ENCODE assay signal across 8 cellular contexts in the genomic region with DNA sequence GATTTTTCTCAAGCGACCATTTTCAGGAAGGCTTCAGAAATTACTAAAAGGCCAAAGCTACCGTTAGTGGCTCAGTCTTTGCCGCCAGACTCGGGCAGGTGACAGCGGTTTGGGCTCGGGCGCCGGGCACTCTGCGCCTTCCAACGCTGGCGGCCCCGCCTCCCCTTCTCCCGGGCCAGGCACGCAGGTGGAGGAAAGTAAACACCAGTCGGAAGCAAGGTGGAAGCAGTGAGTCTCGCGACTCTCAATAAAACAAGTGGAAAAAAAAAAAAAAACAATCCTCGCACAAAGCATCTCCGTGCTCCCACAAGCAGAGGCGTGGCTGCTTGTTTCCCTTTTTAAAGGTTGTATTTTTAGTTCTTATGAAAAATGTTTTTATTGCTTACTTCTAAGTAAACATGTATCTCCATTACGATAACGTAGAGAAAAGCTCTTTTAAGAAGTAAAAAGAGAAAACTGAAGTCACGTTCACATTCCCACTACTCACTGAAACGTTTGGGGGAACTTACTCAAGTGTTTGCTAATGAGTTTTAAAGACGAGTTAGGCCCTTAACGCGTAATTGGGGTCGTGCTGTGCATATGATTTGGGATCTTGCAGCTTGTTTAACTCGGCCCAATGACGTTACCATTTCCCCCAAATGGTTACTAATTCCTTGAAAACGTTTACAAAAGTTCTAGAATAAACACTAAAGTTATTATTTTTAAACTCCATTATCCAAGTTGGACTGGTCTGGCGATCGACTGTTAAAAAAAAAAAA. TPM values are rescaled to one million over a fixed set of nuclear protein-coding genes. Genes with fewer than 3 reads are reported as not detected.
DNase-seq lines count a peak whose midpoint lies in the region; ATAC-seq, FAIRE-seq and TF ChIP-seq lines count a peak whose summit lies in the region.

No MANE protein-coding gene starts in this region.

- peak overlapping the region; percentile 85 for H3K4me2 ChIP-seq in endothelial cell of umbilical vein (ENCODE audit: insufficient read depth, low read length)

- no peaks in the 10 kb centered on the region for H3K27me3 ChIP-seq in endothelial cell of umbilical vein (ENCODE audit: control insufficient read depth in 2 of 2, insufficient read depth in 2 of 2, low read length in 2 of 2)
- no peaks in the 10 kb centered on the region for H3K27me3 ChIP-seq in mucosa of rectum (ENCODE audit: control insufficient read depth in 2 of 2, insufficient read depth in 2 of 2, low read length in 2 of 2)
- H3K27me3 ChIP-seq in tibial artery, result peaks cover 0 to 14% of the 10 kb centered on the region in 2 donors

- no TSS peak for BruUV-seq in endothelial cell of umbilical vein (replicated peaks; lab: Mats Ljungman, UMichigan)

- CTCF ChIA-PET in endothelial cell of umbilical vein (lab: Charles Lee), result interaction anchor here (1.1 to 2.6 kb wide), 8 partner anchors 10 to 691 kb away, joined by 4 to 9 read pairs (median 4); no protein-coding TSS in a partner anchor

- H3K9me3 ChIP-seq in endothelial cell of umbilical vein (replicated peaks; ENCODE audit: control insufficient read depth, insufficient read depth, low read length), result no peaks in the 10 kb centered on the region
- no peaks in the 10 kb centered on the region for H3K9me3 ChIP-seq in mucosa of rectum (ENCODE audit: control insufficient read depth in 2 of 2, low read length in 2 of 2)
- no peaks in the 10 kb centered on the region for H3K9me3 ChIP-seq in tibial artery

- H4K20me1 ChIP-seq in endothelial cell of umbilical vein (replicated peaks; ENCODE audit: control insufficient read depth, extremely low read depth, insufficient read depth, low read length), result no peaks in the 10 kb centered on the region

- no peak for TF ChIP-seq POLR2A in endothelial cell of umbilical vein (IDR thresholded peaks at IDR 0.05; ENCODE audit: low read depth, low read length)

- POLR2A ChIA-PET in endothelial cell of umbilical vein (lab: Charles Lee), result interaction anchor here (0.9 to 1.6 kb wide), 5 partner anchors 22 to 93 kb away, joined by 3 to 7 read pairs (median 4); no protein-coding TSS in a partner anchor

- H2AFZ ChIP-seq in endothelial cell of umbilical vein (ENCODE audit: low read depth, low read length), result no peak overlapping the region

- TF ChIP-seq CTCF in GM12864 (IDR thresholded peaks at IDR 0.05; ENCODE audit: low read depth, low read length, missing control alignments) (no peak), endothelial cell of umbilical vein (IDR thresholded peaks at IDR 0.05; ENCODE audit: extremely low read depth in 1 of 2, insufficient read depth in 1 of 2, low read depth in 1 of 2, low read length in 2 of 2) (no peak), tibial artery (IDR thresholded peaks at IDR 0.05) (no peak)

- H3K36me3 ChIP-seq in endothelial cell of umbilical vein (ENCODE audit: control insufficient read depth in 2 of 2, extremely low read depth in 1 of 2, insufficient read depth in 2 of 2, low read length in 2 of 2) (no peaks in the 10 kb centered on the region), mucosa of rectum (ENCODE audit: control insufficient read depth in 2 of 2, insufficient read depth in 2 of 2, low read length in 2 of 2) (no peaks in the 10 kb centered on the region), tibial artery (no peaks in the 10 kb centered on the region)

- H3K4me3 ChIP-seq in GM12864 (ENCODE audit: low read depth, low read length), result peak overlapping the region; percentile 84
- peak overlapping the region; percentile 59 to 91 (median 80) for H3K4me3 ChIP-seq in endothelial cell of umbilical vein (replicated peaks in 1 of 3; ENCODE audit: insufficient read depth in 1 of 3, low read depth in 1 of 3, low read length in 3 of 3)
- peak overlapping the region; percentile 62 to 92 for H3K4me3 ChIP-seq in mucosa of rectum (ENCODE audit: low read length in 2 of 2)
- H3K4me3 ChIP-seq in tibial artery, result peak overlapping the region; percentile 53 to 55

- no peaks in the 10 kb centered on the region for H3K9me1 ChIP-seq in endothelial cell of umbilical vein (replicated peaks; ENCODE audit: control insufficient read depth, extremely low read depth, insufficient read depth, low read length)

- H3K9ac ChIP-seq in endothelial cell of umbilical vein (replicated peaks; ENCODE audit: extremely low read depth, insufficient read depth, low read length), result peak overlapping the region; percentile 88
- H3K9ac ChIP-seq in mucosa of rectum (ENCODE audit: low read depth in 1 of 2, low read length in 2 of 2), result peak overlapping the region; percentile 71 to 78

- peak; percentile 47 for FAIRE-seq in endothelial cell of umbilical vein (lab: Jason Lieb, UNC)

- H3K4me1 ChIP-seq in endothelial cell of umbilical vein (ENCODE audit: control insufficient read depth, extremely low read depth, insufficient read depth, low read length) (peaks cover 58% of the 10 kb centered on the region), mucosa of rectum (ENCODE audit: control insufficient read depth in 2 of 2, insufficient read depth in 2 of 2, low read length in 2 of 2) (peaks cover 10 to 36% of the 10 kb centered on the region in 2 donors), tibial artery (peaks cover 0 to 22% (median 13%) of the 10 kb centered on the region in 4 donors)

- intact Hi-C loops in endothelial cell of umbilical vein (cut with micrococcal nuclease) (loop anchor here (1.0 to 10.0 kb wide), 8 partner anchors 52 to 1160 kb away; a partner anchor contains a TSS), tibial artery (cut with DNase I; ENCODE audit: low total_unique reads) (no loop called here)

- H3K27ac ChIP-seq in endothelial cell of umbilical vein (ENCODE audit: insufficient read depth, low read depth, low read length) (peak overlapping the region; percentile 91), mucosa of rectum (ENCODE audit: low read depth in 2 of 2, low read length in 2 of 2) (peak overlapping the region; percentile 86 to 87), tibial artery (peak overlapping the region; percentile 30 to 36)

- dilution Hi-C loops in endothelial cell of umbilical vein (cut with MboI; ENCODE audit: extremely low pct_ligation_motif_present, low sequenced_read_pairs), result no loop called here

- peaks cover 50% of the 10 kb centered on the region for H3K79me2 ChIP-seq in endothelial cell of umbilical vein (ENCODE audit: control insufficient read depth, insufficient read depth, low read length)

- ATAC-seq in HG02610 (IDR thresholded peaks at IDR 0.05; ENCODE audit: unreplicated experiment) (no peak), GM19397 (IDR thresholded peaks at IDR 0.05; ENCODE audit: unreplicated experiment) (no peak)

- no peak for DNase-seq in GM12864 (ENCODE audit: low read depth)
- peak; percentile 74 for DNase-seq in NCI-H128 (lab: John Stamatoyannopoulos, UW; ENCODE audit: unreplicated experiment)
- peak; percentile 37 to 45 for DNase-seq in activated CD4-positive, alpha-beta T cell treated with anti-CD3 and anti-CD28 coated beads for 4 hours
- peak; percentile 72 for DNase-seq in endothelial cell of umbilical vein (ENCODE audit: low read depth, low spot score)
- no peak for DNase-seq in tibial artery

TF ChIP-seq in endothelial cell of umbilical vein, 7 proteins besides CTCF, POLR2A, EP300 and RAD21:
- TF ChIP-seq FOS (IDR thresholded peaks at IDR 0.05; ENCODE audit: borderline replicate concordance, insufficient read depth, low read length), result no peak
- TF ChIP-seq, protein P1, sequence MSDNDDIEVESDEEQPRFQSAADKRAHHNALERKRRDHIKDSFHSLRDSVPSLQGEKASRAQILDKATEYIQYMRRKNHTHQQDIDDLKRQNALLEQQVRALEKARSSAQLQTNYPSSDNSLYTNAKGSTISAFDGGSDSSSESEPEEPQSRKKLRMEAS (IDR thresholded peaks at IDR 0.05; ENCODE audit: insufficient read depth, insufficient read length), result no peak
- TF ChIP-seq POLR2AphosphoS5 (IDR thresholded peaks at IDR 0.05; ENCODE audit: insufficient read depth, low read depth, low read length), result no peak

RNA-seq across cellular contexts. Expression of a gene that starts 0.9 kb away (rescaled TPM):
- 91.6 and 93.7 TPM in 2 replicates for total RNA-seq in endothelial cell of umbilical vein
- polyA plus RNA-seq in endothelial cell of umbilical vein, result 53.9 and 68.4 TPM in 2 replicates
- 83.1 and 87.0 TPM in 2 replicates for polyA plus RNA-seq in endothelial cell of umbilical vein (2011; cell fraction: cytosol; rRNA removed)
- polyA plus RNA-seq in endothelial cell of umbilical vein (2011; cell fraction: nucleus; rRNA removed), result 105 and 109 TPM in 2 replicates
- 70.5 and 73.7 TPM in 2 replicates for polyA plus RNA-seq in endothelial cell of umbilical vein (2012)
- polyA minus RNA-seq in endothelial cell of umbilical vein, result 132 and 181 TPM in 2 replicates
- 34.2 TPM for polyA minus RNA-seq in endothelial cell of umbilical vein (2011; cell fraction: cytosol; rRNA and poly(A)+ RNA removed)
- 92.5 and 108 TPM in 2 replicates for polyA minus RNA-seq in endothelial cell of umbilical vein (2011; cell fraction: nucleus; rRNA and poly(A)+ RNA removed)

Comparison
In these comparisons a context has a peak if more than half of its experiments do, and no peak if none do; other contexts are left out.
1. DNase-seq: peak in NCI-H128 (single experiment), activated CD4-positive, alpha-beta T cell treated with anti-CD3 and anti-CD28 coated beads for 4 hours (2 of 2) and endothelial cell of umbilical vein (single experiment); none in GM12864 (single experiment) and tibial artery (0 of 2).
2. H3K27ac ChIP-seq: peak in every context shown above with its lines; median percentile 91 in endothelial cell of umbilical vein; 86 in mucosa of rectum; 33 in tibial artery.
3. Peak in every context shown above with its lines, with median percentiles within 50 percentile points of each other: H3K4me3 ChIP-seq.